In genomic region chr21:31181089-31181757, GRCh38 we compare ENCODE assay signal across 14 cellular contexts.
DNase-seq lines count a peak whose midpoint lies in the region; ATAC-seq and TF ChIP-seq lines count a peak whose summit lies in the region.
"Had no signal": no experiment of that assay in that cellular context is flagged by ENCODE, and none has a peak within 500 bp of the region (broad histone marks: within the 10 kb centered on the region; RNA-seq: fewer than 3 reads in every experiment).

No MANE protein-coding gene starts in this region.

- H3K4me3 Mint-ChIP-seq in CD8-positive, alpha-beta T cell = peak overlapping the region; percentile 62
- peak overlapping the region; percentile 8 for H3K4me3 Mint-ChIP-seq in glutamatergic neuron (ENCODE audit: unreplicated experiment)
- H3K4me3 Mint-ChIP-seq: CD14-positive monocyte had no signal

- H3K9me3 ChIP-seq in CD8-positive, alpha-beta T cell (ENCODE audit: low read length) = no peaks in the 10 kb centered on the region
- H3K9me3 ChIP-seq in SJCRH30 (replicated peaks) = no peaks in the 10 kb centered on the region
- H3K9me3 ChIP-seq: MG63, sigmoid colon, tibial nerve had no signal

- H3K27me3 ChIP-seq in CD8-positive, alpha-beta T cell (ENCODE audit: insufficient read depth, low read length) = no peaks in the 10 kb centered on the region
- no peaks in the 10 kb centered on the region for H3K27me3 ChIP-seq in SJCRH30
- H3K27me3 ChIP-seq: foreskin keratinocyte, MG63, tibial nerve had no signal

- no peaks in the 10 kb centered on the region for H3K9me3 Mint-ChIP-seq in CD8-positive, alpha-beta T cell
- no peaks in the 10 kb centered on the region for H3K9me3 Mint-ChIP-seq in glutamatergic neuron (ENCODE audit: unreplicated experiment)

- no peak overlapping the region for H3K4me3 ChIP-seq in CD8-positive, alpha-beta T cell (ENCODE audit: low read depth, low read length)
- no peak overlapping the region for H3K4me3 ChIP-seq in SJCRH30
- H3K4me3 ChIP-seq: MG63, sigmoid colon, tibial nerve had no signal

- H3K36me3 Mint-ChIP-seq in CD8-positive, alpha-beta T cell = no peaks in the 10 kb centered on the region
- H3K36me3 Mint-ChIP-seq in glutamatergic neuron (ENCODE audit: unreplicated experiment) = no peaks in the 10 kb centered on the region

- H3K4me1 Mint-ChIP-seq in CD8-positive, alpha-beta T cell (ENCODE audit: low read depth) = peaks cover 71% of the 10 kb centered on the region
- H3K4me1 Mint-ChIP-seq in glutamatergic neuron (ENCODE audit: low read depth, unreplicated experiment) = peaks cover 12% of the 10 kb centered on the region

- DNase-seq in CD8-positive, alpha-beta T cell = peak in 5 of 7 experiments; percentile 41 to 68 (median 48)
- DNase-seq in SJCRH30 = peak; percentile 37 to 62
- peak; percentile 54 to 57 for DNase-seq in activated T-cell treated with anti-CD3 and anti-CD28 coated beads, Interleukin-2, amount 50 U/mL, for 48 hours
- DNase-seq in glutamatergic neuron = no peak
- DNase-seq in retina = no peak
- no peak for DNase-seq in GDM1 (lab: John Stamatoyannopoulos, UW)
- DNase-seq in NCI-H1417 treated with DMSO at 0.1 percent for 48 hours (lab: John Stamatoyannopoulos, UW) = no peak
- DNase-seq: MG63; NCI-H187 treated with DMSO at 0.1 percent for 48 hours; sigmoid colon; stimulated activated CD4-positive, alpha-beta T cell treated with anti-CD3 and anti-CD28 coated beads, Interleukin-2, amount 100 ng/mL, for 48 hours had no signal

- TF ChIP-seq CTCF in CD8-positive, alpha-beta T cell (IDR thresholded peaks at IDR 0.05) = no peak
- no peak for TF ChIP-seq CTCF in glutamatergic neuron (IDR thresholded peaks at IDR 0.05; ENCODE audit: partially characterized antibody, unreplicated experiment)

- peak overlapping the region; percentile 94 for H3K27ac Mint-ChIP-seq in CD8-positive, alpha-beta T cell
- no peak overlapping the region for H3K27ac Mint-ChIP-seq in glutamatergic neuron (ENCODE audit: unreplicated experiment)

- CTCF ChIA-PET in CD8-positive, alpha-beta T cell (lab: Charles Lee) = interaction anchor here (0.7 to 5.8 kb wide), 30 partner anchors 8 to 423 kb away, joined by 3 to 101 read pairs (median 6); no protein-coding TSS in a partner anchor

- H3K27me3 Mint-ChIP-seq in CD8-positive, alpha-beta T cell (ENCODE audit: low read depth) = no peaks in the 10 kb centered on the region
- H3K27me3 Mint-ChIP-seq in glutamatergic neuron (ENCODE audit: unreplicated experiment) = peaks cover 2% of the 10 kb centered on the region

- ATAC-seq in CD8-positive, alpha-beta T cell = peak; percentile 58

- POLR2A ChIA-PET in CD8-positive, alpha-beta T cell (lab: Charles Lee) = interaction anchor here (0.6 to 2.2 kb wide), 12 partner anchors 12 to 203 kb away, joined by 3 to 14 read pairs (median 4); no protein-coding TSS in a partner anchor

- intact Hi-C loops in CD8-positive, alpha-beta T cell (cut with DNase I, micrococcal nuclease) = loop anchor here (2.0 to 10.0 kb wide), 6 partner anchors 38 to 554 kb away; partner anchors contain the start of gene SCAF4 (in 1 of the 2)

- peak overlapping the region; percentile 2 for H3K27ac ChIP-seq in CD8-positive, alpha-beta T cell (ENCODE audit: low read depth, low read length)
- peak overlapping the region; percentile 42 for H3K27ac ChIP-seq in SJCRH30
- H3K27ac ChIP-seq: foreskin keratinocyte, sigmoid colon, tibial nerve had no signal

- no peaks in the 10 kb centered on the region for H3K36me3 ChIP-seq in CD8-positive, alpha-beta T cell (ENCODE audit: insufficient read depth, low read length)
- no peaks in the 10 kb centered on the region for H3K36me3 ChIP-seq in SJCRH30
- H3K36me3 ChIP-seq: MG63, sigmoid colon, tibial nerve had no signal

- H3K4me1 ChIP-seq in CD8-positive, alpha-beta T cell (ENCODE audit: insufficient read depth, low read length) = peaks cover 70% of the 10 kb centered on the region
- H3K4me1 ChIP-seq in SJCRH30 = peaks cover 18% of the 10 kb centered on the region
- H3K4me1 ChIP-seq: foreskin keratinocyte, sigmoid colon, tibial nerve had no signal

Comparison
In these comparisons a context has a peak if more than half of its experiments do, and no peak if none do; other contexts are left out.
1. DNase-seq: peak in CD8-positive, alpha-beta T cell (5 of 7), SJCRH30 (2 of 2) and activated T-cell treated with anti-CD3 and anti-CD28 coated beads, Interleukin-2, amount 50 U/mL, for 48 hours (2 of 2); none in glutamatergic neuron (single experiment), retina (single experiment), GDM1 (single experiment) and NCI-H1417 treated with DMSO at 0.1 percent for 48 hours (single experiment).